In the genomic region with DNA sequence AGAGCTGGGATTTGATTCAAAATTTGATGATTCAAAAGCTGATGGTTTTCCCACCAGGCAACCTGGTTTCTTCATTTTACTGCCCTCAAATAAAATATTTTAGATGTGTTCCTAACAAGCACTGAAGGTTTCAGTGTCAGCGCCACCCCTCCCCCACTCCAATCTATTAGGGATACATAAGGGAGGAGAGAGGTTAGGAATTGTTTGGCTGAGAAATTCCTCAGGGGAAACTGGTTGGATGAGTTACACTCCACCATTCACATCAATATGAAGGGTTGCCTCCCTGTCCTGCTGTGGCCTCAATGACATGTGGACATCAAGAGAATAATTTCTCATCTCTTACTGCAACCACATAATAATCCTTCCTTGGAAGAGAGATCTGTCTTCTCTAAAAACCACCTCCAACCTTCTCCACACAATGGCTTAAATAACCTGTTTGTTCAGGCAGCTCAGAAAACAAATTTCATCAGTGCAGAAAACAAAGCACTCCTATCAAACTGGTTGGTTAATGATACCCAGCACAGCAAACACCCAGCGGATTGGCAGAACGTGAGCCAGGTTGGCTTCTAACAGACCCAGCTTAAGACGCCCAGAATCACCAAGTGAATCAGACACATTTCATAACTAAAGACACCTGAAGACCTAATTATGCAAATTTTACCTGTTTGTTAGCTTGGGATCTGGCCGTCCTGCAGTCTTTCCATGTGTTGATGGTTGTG, we compare ENCODE assay signal across 22 cellular contexts.
DNase-seq lines count a peak whose midpoint lies in the region; ATAC-seq, FAIRE-seq and TF ChIP-seq lines count a peak whose summit lies in the region.
"Had no signal": no experiment of that assay in that cellular context is flagged by ENCODE, and none has a peak within 500 bp of the region (broad histone marks: within the 10 kb centered on the region; RNA-seq: fewer than 3 reads in every experiment).

No MANE protein-coding gene starts in this region.

- BruUV-seq in HepG2 (replicated peaks; lab: Mats Ljungman, UMichigan), result no TSS peak

- H3K9me3 Mint-ChIP-seq in WTC11, result no peaks in the 10 kb centered on the region
- H3K9me3 Mint-ChIP-seq: neural crest cell; stimulated activated naive CD8-positive, alpha-beta T cell treated with anti-CD3 and anti-CD28 coated beads, Interleukin-15, amount 100 ng/mL, for 72 hours had no signal

- CTCF ChIA-PET in HepG2 (lab: Yijun Ruan, JAX; ENCODE audit: low intra/inter-chr PET ratio, low total read pairs) (no interaction called here), WTC11 (lab: Charles Lee) (interaction anchor here (0.5 kb wide), 1 partner anchor 109 kb away, joined by 6 read pairs; no protein-coding TSS in a partner anchor)

- H3K4me1 ChIP-seq in right lobe of liver (peaks cover 0 to 7% (median 0%) of the 10 kb centered on the region in 4 donors), HepG2 (ENCODE audit: insufficient read depth, low read length) (no peaks in the 10 kb centered on the region)
- H3K4me1 ChIP-seq: ascending aorta, colonic mucosa, Peyer's patch, uterus had no signal

- H3K4me3 ChIP-seq in right lobe of liver (no peak overlapping the region), HepG2 (replicated peaks in 1 of 3; ENCODE audit: insufficient read depth in 1 of 3, low read depth in 2 of 3, low read length in 3 of 3) (no peak overlapping the region)
- H3K4me3 ChIP-seq: ascending aorta, colonic mucosa, Peyer's patch, uterus had no signal

- H3K9ac ChIP-seq in HepG2 (ENCODE audit: insufficient read depth, low read depth, low read length), result no peak overlapping the region

- 50% methylated on average over 5 of the region's 5 CpGs for WGBS in right lobe of liver (ENCODE audit: insufficient coverage, low coverage, low lambda C conversion rate, missing lambda C conversion rate)
- WGBS in HepG2 (ENCODE audit: low lambda C conversion rate), result 17% methylated on average over 5 of the region's 5 CpGs

- in situ Hi-C loops in HepG2 (cut with HindIII; ENCODE audit: extremely low pct_ligation_motif_present, low pct_unique_long_range_greater_than_20kb), result no loop called here

- no peak overlapping the region for H3K4me3 Mint-ChIP-seq in WTC11
- H3K4me3 Mint-ChIP-seq: activated CD4-positive, alpha-beta T cell treated with anti-CD3 and anti-CD28 coated beads for 36 hours; CD14-positive monocyte; neural crest cell; stimulated activated naive CD8-positive, alpha-beta T cell treated with anti-CD3 and anti-CD28 coated beads, Interleukin-15, amount 100 ng/mL, for 72 hours had no signal

- no peak overlapping the region for H3K4me2 ChIP-seq in HepG2 (ENCODE audit: low read depth, low read length)

- H3K27me3 ChIP-seq in right lobe of liver (no peaks in the 10 kb centered on the region), HepG2 (ENCODE audit: control insufficient read depth in 1 of 2, insufficient read depth in 2 of 2, low read length in 2 of 2) (no peaks in the 10 kb centered on the region; a peak in 1 of 5 replicates)
- H3K27me3 ChIP-seq: ascending aorta, colonic mucosa, Peyer's patch, uterus had no signal

- no peak for FAIRE-seq in HepG2 (lab: Jason Lieb, UNC)

- peaks cover 33% of the 10 kb centered on the region for H3K4me1 Mint-ChIP-seq in WTC11
- H3K4me1 Mint-ChIP-seq: activated CD4-positive, alpha-beta T cell treated with anti-CD3 and anti-CD28 coated beads for 36 hours had no signal

- TF ChIP-seq EP300 in HepG2 (IDR thresholded peaks at IDR 0.05; ENCODE audit: low read depth in 2 of 2, low read length in 2 of 2), result no peak
- no peak for TF ChIP-seq EP300 in HepG2 (CRISPR knock-in tag; IDR thresholded peaks at IDR 0.05; ENCODE audit: borderline replicate concordance)

- ATAC-seq in right lobe of liver, result peak; percentile 85 to 88 (median 86)
- ATAC-seq in HepG2, result no peak
- peak; percentile 79 for ATAC-seq in WTC11
- no peak for ATAC-seq in GM19395 (IDR thresholded peaks at IDR 0.05; ENCODE audit: unreplicated experiment)
- no peak for ATAC-seq in HG03280 (IDR thresholded peaks at IDR 0.05; ENCODE audit: unreplicated experiment)
- ATAC-seq: activated CD4-positive, alpha-beta T cell treated with anti-CD3 and anti-CD28 coated beads for 36 hours; right cardiac atrium; stimulated activated naive CD8-positive, alpha-beta T cell treated with anti-CD3 and anti-CD28 coated beads, Interleukin-15, amount 100 ng/mL, for 72 hours had no signal

- H3K36me3 ChIP-seq in right lobe of liver (no peaks in the 10 kb centered on the region), HepG2 (replicated peaks in 1 of 2; ENCODE audit: control insufficient read depth in 1 of 2, insufficient read depth in 2 of 2, low read length in 2 of 2) (no peaks in the 10 kb centered on the region)
- H3K36me3 ChIP-seq: ascending aorta, colonic mucosa, Peyer's patch, uterus had no signal

- no peaks in the 10 kb centered on the region for H3K36me3 Mint-ChIP-seq in WTC11
- H3K36me3 Mint-ChIP-seq: CD14-positive monocyte had no signal

- DNase-seq in right lobe of liver (no peak), HepG2 (ENCODE audit: low spot score) (no peak), WTC11 (ENCODE audit: low spot score) (peak; percentile 36), iPS-NIHi7 (ENCODE audit: extremely low spot score) (peak; percentile 26), SIG-M5 (lab: John Stamatoyannopoulos, UW) (no peak), GOT3 (lab: John Stamatoyannopoulos, UW) (no peak)
- DNase-seq: activated CD4-positive, alpha-beta T cell treated with anti-CD3 and anti-CD28 coated beads for 36 hours; activated CD8-positive, alpha-beta memory T cell treated with anti-CD3 and anti-CD28 coated beads, Interleukin-2, amount 50 U/mL, for 4 hours; activated naive CD4-positive, alpha-beta T cell; colonic mucosa; DMS79 treated with DMSO at 0.1 percent for 48 hours; NCI-H1436 treated with DMSO at 0.1 percent for 48 hours; NCI-H69; Peyer's patch; right cardiac atrium; stimulated activated naive CD8-positive, alpha-beta T cell treated with anti-CD3 and anti-CD28 coated beads, Interleukin-15, amount 100 ng/mL, for 72 hours; uterus had no signal

- no peak for TF ChIP-seq RAD21 in HepG2 (CRISPR knock-in tag; IDR thresholded peaks at IDR 0.05)

- no peak for TF ChIP-seq POLR2A in right lobe of liver (IDR thresholded peaks at IDR 0.05)
- no peak for TF ChIP-seq POLR2A in HepG2 (IDR thresholded peaks at IDR 0.05; ENCODE audit: insufficient read depth in 1 of 2, low read depth in 2 of 2, low read length in 2 of 2)

- H3K27ac ChIP-seq in right lobe of liver, result no peak overlapping the region
- H3K27ac ChIP-seq in HepG2 (ENCODE audit: extremely low read length, insufficient read depth, low read length), result no peak overlapping the region
- H3K27ac ChIP-seq: ascending aorta, colonic mucosa, Peyer's patch, uterus had no signal

- H3K27ac Mint-ChIP-seq in WTC11, result peak overlapping the region; percentile 57; the same call in 1 of the 2 replicates
- H3K27ac Mint-ChIP-seq: activated CD4-positive, alpha-beta T cell treated with anti-CD3 and anti-CD28 coated beads for 36 hours; CD14-positive monocyte; stimulated activated naive CD8-positive, alpha-beta T cell treated with anti-CD3 and anti-CD28 coated beads, Interleukin-15, amount 100 ng/mL, for 72 hours had no signal

- intact Hi-C loops in right lobe of liver (cut with DNase I) (no loop called here), HepG2 (cut with micrococcal nuclease; ENCODE audit: unreplicated experiment) (loop anchor here (10.0 kb wide), 1 partner anchor 191 kb away; no protein-coding TSS in a partner anchor)

- H3K79me2 ChIP-seq in HepG2 (ENCODE audit: insufficient read depth, low read length), result no peaks in the 10 kb centered on the region

- H3K27me3 Mint-ChIP-seq in WTC11 (ENCODE audit: low read depth), result no peaks in the 10 kb centered on the region
- H3K27me3 Mint-ChIP-seq: activated CD4-positive, alpha-beta T cell treated with anti-CD3 and anti-CD28 coated beads for 36 hours; stimulated activated naive CD8-positive, alpha-beta T cell treated with anti-CD3 and anti-CD28 coated beads, Interleukin-15, amount 100 ng/mL, for 72 hours had no signal

- POLR2A ChIA-PET in HepG2 (lab: Yijun Ruan, JAX), result no interaction called here
- POLR2A ChIA-PET in WTC11 (lab: Charles Lee), result no interaction called here

- H3K9me3 ChIP-seq in right lobe of liver (no peaks in the 10 kb centered on the region), HepG2 (ENCODE audit: low read length) (no peaks in the 10 kb centered on the region)
- H3K9me3 ChIP-seq: ascending aorta, colonic mucosa, Peyer's patch, uterus had no signal

- TF ChIP-seq CTCF in right lobe of liver (IDR thresholded peaks at IDR 0.05) (no peak), HepG2 (CRISPR knock-in tag; IDR thresholded peaks at IDR 0.05) (no peak), WTC11 (IDR thresholded peaks at IDR 0.05) (no peak)

- no peaks in the 10 kb centered on the region for H4K20me1 ChIP-seq in HepG2 (ENCODE audit: insufficient read depth, low read length)

- no peak overlapping the region for H2AFZ ChIP-seq in HepG2 (ENCODE audit: low read length)

TF ChIP-seq in HepG2, 621 proteins besides CTCF, POLR2A, EP300 and RAD21:
- TF ChIP-seq PPARG (CRISPR knock-in tag; conservative IDR thresholded peaks at IDR 0.05) (no peak), KLF11 (CRISPR knock-in tag; IDR thresholded peaks at IDR 0.05) (no peak)
- TF ChIP-seq, protein P1, sequence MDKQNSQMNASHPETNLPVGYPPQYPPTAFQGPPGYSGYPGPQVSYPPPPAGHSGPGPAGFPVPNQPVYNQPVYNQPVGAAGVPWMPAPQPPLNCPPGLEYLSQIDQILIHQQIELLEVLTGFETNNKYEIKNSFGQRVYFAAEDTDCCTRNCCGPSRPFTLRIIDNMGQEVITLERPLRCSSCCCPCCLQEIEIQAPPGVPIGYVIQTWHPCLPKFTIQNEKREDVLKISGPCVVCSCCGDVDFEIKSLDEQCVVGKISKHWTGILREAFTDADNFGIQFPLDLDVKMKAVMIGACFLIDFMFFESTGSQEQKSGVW (CRISPR knock-in tag; IDR thresholded peaks at IDR 0.05; ENCODE audit: borderline replicate concordance), result no peak

TF ChIP-seq in WTC11, 78 proteins besides CTCF, POLR2A, EP300 and RAD21 (continues in another document):
- TF ChIP-seq ZSCAN18 (CRISPR knock-in tag; IDR thresholded peaks at IDR 0.05), result no peak

Comparison
In these comparisons a context has a peak if more than half of its experiments do, and no peak if none do; other contexts are left out.
1. ATAC-seq: peak in right lobe of liver (4 of 4) and WTC11 (single experiment); none in HepG2 (single experiment), GM19395 (single experiment) and HG03280 (single experiment).
2. DNase-seq: peak in WTC11 (single experiment) and iPS-NIHi7 (single experiment); none in right lobe of liver (0 of 3), HepG2 (single experiment), SIG-M5 (single experiment) and GOT3 (single experiment).